ENCODE assay signal across 24 cellular contexts in the genomic region with DNA sequence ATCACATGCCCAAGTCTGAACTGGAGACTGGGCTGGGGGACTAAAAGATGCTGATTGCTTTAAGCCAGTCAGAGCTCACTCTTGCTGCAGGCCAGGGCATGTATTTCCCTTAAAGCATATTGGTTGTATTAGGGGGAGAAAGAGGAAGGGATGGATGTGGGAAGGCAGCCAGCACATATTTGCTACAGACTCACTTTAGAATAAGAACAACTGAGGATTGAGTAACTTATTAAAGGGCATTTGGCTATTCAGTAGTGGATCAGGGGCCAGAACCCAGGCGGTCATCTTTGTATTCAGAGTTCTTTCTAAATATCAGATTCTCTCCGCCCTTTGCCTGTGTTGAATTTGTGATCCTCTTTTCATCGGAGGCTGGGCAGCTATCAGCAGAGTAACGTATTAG.
DNase-seq lines count a peak whose midpoint lies in the region; ATAC-seq, FAIRE-seq and TF ChIP-seq lines count a peak whose summit lies in the region.
"Had no signal": no experiment of that assay in that cellular context is flagged by ENCODE, and none has a peak within 500 bp of the region (broad histone marks: within the 10 kb centered on the region; RNA-seq: fewer than 3 reads in every experiment).

No MANE protein-coding gene starts in this region.

- H3K27ac ChIP-seq in H1 (ENCODE audit: low read depth, low read length) = no peak overlapping the region
- H3K27ac ChIP-seq: KMS-11 had no signal

- H3K4me2 ChIP-seq in H1 (ENCODE audit: insufficient read depth in 1 of 2, low read depth in 2 of 2, low read length in 2 of 2) = no peak overlapping the region
- H3K4me2 ChIP-seq: KMS-11 had no signal

- TF ChIP-seq EP300 in H1 (IDR thresholded peaks at IDR 0.05; ENCODE audit: borderline replicate concordance in 1 of 2, low read depth in 2 of 2, low read length in 2 of 2) = no peak

- FAIRE-seq in H1 (lab: Jason Lieb, UNC) = no peak
- FAIRE-seq: D721Med, G401.6 had no signal

- H3K4me1 Mint-ChIP-seq in WTC11 = peaks cover 21% of the 10 kb centered on the region
- H3K4me1 Mint-ChIP-seq: IgD-negative memory B cell had no signal

- TF ChIP-seq CTCF in WTC11 (IDR thresholded peaks at IDR 0.05) (no peak), H1 (IDR thresholded peaks at IDR 0.05; ENCODE audit: control extremely low read depth in 1 of 3, insufficient read depth in 1 of 3, low read depth in 1 of 3, low read length in 3 of 3) (no peak)

- no peak overlapping the region for H3K4me3 Mint-ChIP-seq in WTC11
- H3K4me3 Mint-ChIP-seq: IgD-negative memory B cell had no signal

- H2BK12ac ChIP-seq in H1 (ENCODE audit: low read depth, low read length) = no peak overlapping the region; the same call in 1 of the 2 replicates

- no peak overlapping the region for H3K23ac ChIP-seq in H1 (ENCODE audit: insufficient read length)

- H3K14ac ChIP-seq in H1 (ENCODE audit: insufficient read length) = no peak overlapping the region

- H2AK5ac ChIP-seq in H1 (ENCODE audit: low read depth, low read length) = no peak overlapping the region

- H2BK120ac ChIP-seq in H1 (replicated peaks; ENCODE audit: low read depth, low read length) = no peak overlapping the region

- TF ChIP-seq RAD21 in H1 (IDR thresholded peaks at IDR 0.05 in 1 of 2, conservative IDR thresholded peaks at IDR 0.05 in 1 of 2; ENCODE audit: low read depth in 2 of 2, low read length in 2 of 2) = no peak

- H2BK15ac ChIP-seq in H1 (ENCODE audit: low read length) = no peak overlapping the region

- H3K9me3 Mint-ChIP-seq in WTC11 = peaks cover 30% of the 10 kb centered on the region

- H3K79me1 ChIP-seq in H1 (ENCODE audit: low read depth, low read length) = no peaks in the 10 kb centered on the region

- ATAC-seq in WTC11 (peak; percentile 38), left lobe of liver (peak; percentile 91), GM19324 (IDR thresholded peaks at IDR 0.05; ENCODE audit: low FRiP score, unreplicated experiment) (no peak), HG02678 (IDR thresholded peaks at IDR 0.05; ENCODE audit: unreplicated experiment) (no peak), HG02852 (IDR thresholded peaks at IDR 0.05; ENCODE audit: unreplicated experiment) (no peak), GM21576 (IDR thresholded peaks at IDR 0.05; ENCODE audit: unreplicated experiment) (no peak)

- peaks cover 4% of the 10 kb centered on the region for H3K36me3 Mint-ChIP-seq in WTC11
- H3K36me3 Mint-ChIP-seq: IgD-negative memory B cell had no signal

- no peak overlapping the region for H2BK5ac ChIP-seq in H1 (ENCODE audit: low read depth, low read length)

- H3K9me3 ChIP-seq in H1 (ENCODE audit: insufficient read depth in 2 of 2, low read depth in 1 of 2, low read length in 1 of 2) = no peaks in the 10 kb centered on the region

- H3K18ac ChIP-seq in H1 (ENCODE audit: extremely low read depth, low read length) = no peak overlapping the region

- 85% methylated on average over 4 of the region's 4 CpGs; no CpG with 5 or more reads in 1 of the 2 experiments for WGBS in H1 (ENCODE audit: extremely low coverage in 1 of 2, insufficient coverage in 1 of 2, insufficient read length in 1 of 2, insufficient replicate concordance in 2 of 2, low coverage in 1 of 2, low lambda C conversion rate in 2 of 2, missing lambda C conversion rate in 1 of 2), 2 experiments

- no peak for TF ChIP-seq POLR2A in H1 (IDR thresholded peaks at IDR 0.05; ENCODE audit: control extremely low read depth in 1 of 2, low read depth in 2 of 2, low read length in 2 of 2)

- DNase-seq in Ammon's horn (ENCODE audit: low spot score) (peak; percentile 45), WTC11 (ENCODE audit: low spot score) (no peak), H1 (ENCODE audit: low read depth in 1 of 2, low spot score in 2 of 2) (no peak), left lobe of liver (ENCODE audit: low spot score) (peak; percentile 77)
- DNase-seq: 8988T, ACHN, H7, MM.1S, NCI-H1048, NCI-H1417, NCI-H1694, NCI-H2029 treated with DMSO at 0.1 percent for 48 hours, NCI-H446 treated with DMSO at 0.1 percent for 48 hours, NCI-H526 treated with DMSO at 0.1 percent for 48 hours, RPMI8226, SHP77 treated with DMSO at 0.1 percent for 48 hours had no signal

- no peak overlapping the region for H4K8ac ChIP-seq in H1 (ENCODE audit: extremely low read depth, insufficient read depth, low read length)

- H3K4me3 ChIP-seq in H1 (ENCODE audit: extremely low read depth in 1 of 4, insufficient read depth in 2 of 4, low read depth in 3 of 4, low read length in 4 of 4) = no peak overlapping the region

- no peaks in the 10 kb centered on the region; the same call in 1 of the 2 replicates for H3K27me3 Mint-ChIP-seq in WTC11 (ENCODE audit: low read depth)
- H3K27me3 Mint-ChIP-seq: IgD-negative memory B cell had no signal

- no peak overlapping the region for H4K5ac ChIP-seq in H1 (ENCODE audit: insufficient read length, low read depth, low read length)

- H3K27ac Mint-ChIP-seq in WTC11 = no peak overlapping the region
- H3K27ac Mint-ChIP-seq: IgD-negative memory B cell had no signal

- H3K27me3 ChIP-seq in H1 (replicated peaks in 1 of 4; ENCODE audit: control insufficient read depth in 3 of 4, extremely low read depth in 1 of 4, insufficient read depth in 3 of 4, low read length in 3 of 4) = no peaks in the 10 kb centered on the region

- CTCF ChIA-PET in WTC11 (lab: Charles Lee) (no interaction called here), H1 (lab: Charles Lee; ENCODE audit: partially characterized antibody) (interaction anchor here (0.9 kb wide), 1 partner anchor 49 kb away, joined by 3 read pairs; no protein-coding TSS in a partner anchor)

- H3K23me2 ChIP-seq in H1 (ENCODE audit: low read depth, low read length) = no peaks in the 10 kb centered on the region

- H3K4ac ChIP-seq in H1 (replicated peaks; ENCODE audit: insufficient read length, low read depth, low read length) = no peak overlapping the region

- no peaks in the 10 kb centered on the region for H4K20me1 ChIP-seq in H1 (replicated peaks in 1 of 2; ENCODE audit: control insufficient read depth in 1 of 2, insufficient read depth in 2 of 2, low read length in 2 of 2)

- H3K9ac ChIP-seq in H1 (replicated peaks in 1 of 4; ENCODE audit: extremely low read depth in 1 of 4, low read depth in 3 of 4, low read length in 3 of 4) = no peak overlapping the region
- H3K9ac ChIP-seq: KMS-11 had no signal

- no peaks in the 10 kb centered on the region for H3K36me3 ChIP-seq in H1 (ENCODE audit: control insufficient read depth in 2 of 4, insufficient read depth in 4 of 4, low read length in 3 of 4)

- H2AFZ ChIP-seq in H1 (ENCODE audit: low read length) = peak overlapping the region; percentile 49; the same call in 1 of the 2 replicates

- POLR2A ChIA-PET in WTC11 (lab: Charles Lee) (no interaction called here), H1 (lab: Charles Lee; ENCODE audit: partially characterized antibody) (no interaction called here)

- H4K91ac ChIP-seq in H1 (replicated peaks; ENCODE audit: insufficient read length, low read length) = no peak overlapping the region

- H3K79me2 ChIP-seq in H1 (ENCODE audit: control insufficient read depth in 1 of 2, insufficient read depth in 2 of 2, low read length in 2 of 2) = no peaks in the 10 kb centered on the region

- no peak overlapping the region for H3K56ac ChIP-seq in H1 (replicated peaks; ENCODE audit: insufficient read length, low read depth, low read length)

- H3K4me1 ChIP-seq in H1 (replicated peaks in 1 of 4; ENCODE audit: control insufficient read depth in 3 of 4, insufficient read depth in 4 of 4, low read length in 3 of 4) = peaks cover 0 to 10% (median 0%) of the 10 kb centered on the region in 4 experiments; a peak in 1 of 7 replicates

- H2BK20ac ChIP-seq in H1 (ENCODE audit: low read length) = no peak overlapping the region

TF ChIP-seq in WTC11, 78 proteins besides CTCF, POLR2A, EP300 and RAD21 (continues in another document):
- TF ChIP-seq NFYB (CRISPR knock-in tag; conservative IDR thresholded peaks at IDR 0.05; ENCODE audit: low read depth) (no peak), MYBL2 (CRISPR knock-in tag; IDR thresholded peaks at IDR 0.05) (no peak), FOXP1 (CRISPR knock-in tag; IDR thresholded peaks at IDR 0.05; ENCODE audit: borderline replicate concordance) (no peak), ZNF232 (CRISPR knock-in tag; IDR thresholded peaks at IDR 0.05) (no peak)

TF ChIP-seq in H1, 55 proteins besides CTCF, POLR2A, EP300 and RAD21:
- TF ChIP-seq SP1 (IDR thresholded peaks at IDR 0.05; ENCODE audit: low read depth, low read length) = no peak

Comparison
In these comparisons a context has a peak if more than half of its experiments do, and no peak if none do; other contexts are left out.
1. DNase-seq: peak in Ammon's horn (single experiment) and left lobe of liver (single experiment); none in WTC11 (single experiment) and H1 (0 of 2).
2. ATAC-seq: peak in WTC11 (single experiment) and left lobe of liver (single experiment); none in GM19324 (single experiment), HG02678 (single experiment), HG02852 (single experiment) and GM21576 (single experiment).